ENCODE assay signal across 1 cellular context in the genomic region with DNA sequence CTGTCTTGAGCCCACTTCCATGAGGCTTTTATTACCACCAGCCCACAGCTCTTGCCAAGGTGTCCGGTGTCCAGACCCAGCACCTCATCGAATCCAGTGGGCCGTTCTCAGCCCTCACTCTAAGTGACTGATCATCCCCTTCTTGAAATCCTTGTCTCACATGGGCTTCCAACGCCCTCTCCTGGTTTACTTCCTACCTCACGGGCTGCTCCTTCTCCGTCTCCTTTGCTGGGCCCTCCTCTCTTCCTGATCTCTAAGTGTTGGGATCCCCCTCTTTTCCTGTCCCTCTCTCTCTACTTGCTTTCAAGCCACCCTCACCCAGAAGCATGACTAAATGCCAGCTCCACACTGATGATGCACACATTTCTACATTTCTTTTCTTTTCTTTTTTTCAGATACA.
TF ChIP-seq lines count a peak whose summit lies in the region.

No MANE protein-coding gene starts in this region.

TF ChIP-seq in WTC11, 78 proteins besides CTCF, POLR2A, EP300 and RAD21 (continued from another document):
- TF ChIP-seq, protein P1, sequence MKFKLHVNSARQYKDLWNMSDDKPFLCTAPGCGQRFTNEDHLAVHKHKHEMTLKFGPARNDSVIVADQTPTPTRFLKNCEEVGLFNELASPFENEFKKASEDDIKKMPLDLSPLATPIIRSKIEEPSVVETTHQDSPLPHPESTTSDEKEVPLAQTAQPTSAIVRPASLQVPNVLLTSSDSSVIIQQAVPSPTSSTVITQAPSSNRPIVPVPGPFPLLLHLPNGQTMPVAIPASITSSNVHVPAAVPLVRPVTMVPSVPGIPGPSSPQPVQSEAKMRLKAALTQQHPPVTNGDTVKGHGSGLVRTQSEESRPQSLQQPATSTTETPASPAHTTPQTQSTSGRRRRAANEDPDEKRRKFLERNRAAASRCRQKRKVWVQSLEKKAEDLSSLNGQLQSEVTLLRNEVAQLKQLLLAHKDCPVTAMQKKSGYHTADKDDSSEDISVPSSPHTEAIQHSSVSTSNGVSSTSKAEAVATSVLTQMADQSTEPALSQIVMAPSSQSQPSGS (CRISPR knock-in tag; IDR thresholded peaks at IDR 0.05; ENCODE audit: borderline replicate concordance, low read depth), result no peak
- TF ChIP-seq, protein P2, sequence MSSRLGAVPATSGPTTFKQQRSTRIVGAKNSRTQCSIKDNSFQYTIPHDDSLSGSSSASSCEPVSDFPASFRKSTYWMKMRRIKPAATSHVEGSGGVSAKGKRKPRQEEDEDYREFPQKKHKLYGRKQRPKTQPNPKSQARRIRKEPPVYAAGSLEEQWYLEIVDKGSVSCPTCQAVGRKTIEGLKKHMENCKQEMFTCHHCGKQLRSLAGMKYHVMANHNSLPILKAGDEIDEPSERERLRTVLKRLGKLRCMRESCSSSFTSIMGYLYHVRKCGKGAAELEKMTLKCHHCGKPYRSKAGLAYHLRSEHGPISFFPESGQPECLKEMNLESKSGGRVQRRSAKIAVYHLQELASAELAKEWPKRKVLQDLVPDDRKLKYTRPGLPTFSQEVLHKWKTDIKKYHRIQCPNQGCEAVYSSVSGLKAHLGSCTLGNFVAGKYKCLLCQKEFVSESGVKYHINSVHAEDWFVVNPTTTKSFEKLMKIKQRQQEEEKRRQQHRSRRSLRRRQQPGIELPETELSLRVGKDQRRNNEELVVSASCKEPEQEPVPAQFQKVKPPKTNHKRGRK (CRISPR knock-in tag; IDR thresholded peaks at IDR 0.05; ENCODE audit: borderline replicate concordance), result no peak
- TF ChIP-seq NFYB (CRISPR knock-in tag; conservative IDR thresholded peaks at IDR 0.05; ENCODE audit: low read depth) (no peak), NFATC4 (CRISPR knock-in tag; IDR thresholded peaks at IDR 0.05) (no peak), JAZF1 (CRISPR knock-in tag; IDR thresholded peaks at IDR 0.05) (no peak), JUN (CRISPR knock-in tag; IDR thresholded peaks at IDR 0.05) (no peak), ELF4 (CRISPR knock-in tag; IDR thresholded peaks at IDR 0.05; ENCODE audit: low read depth) (no peak), MXD4 (CRISPR knock-in tag; IDR thresholded peaks at IDR 0.05; ENCODE audit: borderline replicate concordance) (no peak), TP53 (CRISPR knock-in tag; IDR thresholded peaks at IDR 0.05) (no peak)
- TF ChIP-seq, protein P3, sequence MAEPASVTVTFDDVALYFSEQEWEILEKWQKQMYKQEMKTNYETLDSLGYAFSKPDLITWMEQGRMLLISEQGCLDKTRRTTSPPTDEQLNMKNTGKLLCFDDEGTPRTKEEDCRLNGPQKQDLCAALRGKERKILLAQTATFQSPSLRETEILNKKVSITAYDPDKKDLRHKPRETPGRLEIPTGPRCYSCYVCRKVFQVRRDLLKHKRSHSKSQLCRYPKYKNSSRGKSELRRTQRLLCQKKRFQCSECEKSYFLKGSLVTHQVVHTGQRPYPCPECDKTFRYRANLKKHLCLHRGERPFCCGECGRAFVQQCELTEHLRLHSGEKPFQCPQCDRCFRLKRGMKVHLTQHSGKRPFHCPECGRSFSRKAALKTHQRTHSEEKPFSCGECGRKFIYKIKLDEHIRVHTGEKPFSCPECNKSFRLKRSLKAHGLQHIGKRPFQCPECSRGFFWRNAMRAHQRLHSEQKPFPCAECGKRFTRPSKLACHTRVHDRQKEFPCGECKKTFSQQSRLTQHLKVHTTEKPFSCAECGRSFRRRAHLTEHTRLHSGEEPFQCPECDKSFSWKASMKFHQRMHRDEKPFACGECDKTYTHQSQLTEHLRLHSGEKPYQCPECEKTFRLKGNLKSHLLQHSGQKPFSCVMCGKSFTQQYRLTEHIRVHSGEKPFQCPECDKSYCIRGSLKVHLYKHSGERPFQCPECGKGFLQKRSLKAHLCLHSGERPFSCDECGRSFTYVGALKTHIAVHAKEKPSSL (CRISPR knock-in tag; conservative IDR thresholded peaks at IDR 0.05), result no peak
- TF ChIP-seq, protein P4, sequence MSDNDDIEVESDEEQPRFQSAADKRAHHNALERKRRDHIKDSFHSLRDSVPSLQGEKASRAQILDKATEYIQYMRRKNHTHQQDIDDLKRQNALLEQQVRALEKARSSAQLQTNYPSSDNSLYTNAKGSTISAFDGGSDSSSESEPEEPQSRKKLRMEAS (CRISPR knock-in tag; IDR thresholded peaks at IDR 0.05), result no peak
- TF ChIP-seq, protein P5, sequence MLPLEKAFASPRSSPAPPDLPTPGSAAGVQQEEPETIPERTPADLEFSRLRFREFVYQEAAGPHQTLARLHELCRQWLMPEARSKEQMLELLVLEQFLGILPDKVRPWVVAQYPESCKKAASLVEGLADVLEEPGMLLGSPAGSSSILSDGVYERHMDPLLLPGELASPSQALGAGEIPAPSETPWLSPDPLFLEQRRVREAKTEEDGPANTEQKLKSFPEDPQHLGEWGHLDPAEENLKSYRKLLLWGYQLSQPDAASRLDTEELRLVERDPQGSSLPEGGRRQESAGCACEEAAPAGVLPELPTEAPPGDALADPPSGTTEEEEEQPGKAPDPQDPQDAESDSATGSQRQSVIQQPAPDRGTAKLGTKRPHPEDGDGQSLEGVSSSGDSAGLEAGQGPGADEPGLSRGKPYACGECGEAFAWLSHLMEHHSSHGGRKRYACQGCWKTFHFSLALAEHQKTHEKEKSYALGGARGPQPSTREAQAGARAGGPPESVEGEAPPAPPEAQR (CRISPR knock-in tag; IDR thresholded peaks at IDR 0.05), result no peak
- TF ChIP-seq, protein P6, sequence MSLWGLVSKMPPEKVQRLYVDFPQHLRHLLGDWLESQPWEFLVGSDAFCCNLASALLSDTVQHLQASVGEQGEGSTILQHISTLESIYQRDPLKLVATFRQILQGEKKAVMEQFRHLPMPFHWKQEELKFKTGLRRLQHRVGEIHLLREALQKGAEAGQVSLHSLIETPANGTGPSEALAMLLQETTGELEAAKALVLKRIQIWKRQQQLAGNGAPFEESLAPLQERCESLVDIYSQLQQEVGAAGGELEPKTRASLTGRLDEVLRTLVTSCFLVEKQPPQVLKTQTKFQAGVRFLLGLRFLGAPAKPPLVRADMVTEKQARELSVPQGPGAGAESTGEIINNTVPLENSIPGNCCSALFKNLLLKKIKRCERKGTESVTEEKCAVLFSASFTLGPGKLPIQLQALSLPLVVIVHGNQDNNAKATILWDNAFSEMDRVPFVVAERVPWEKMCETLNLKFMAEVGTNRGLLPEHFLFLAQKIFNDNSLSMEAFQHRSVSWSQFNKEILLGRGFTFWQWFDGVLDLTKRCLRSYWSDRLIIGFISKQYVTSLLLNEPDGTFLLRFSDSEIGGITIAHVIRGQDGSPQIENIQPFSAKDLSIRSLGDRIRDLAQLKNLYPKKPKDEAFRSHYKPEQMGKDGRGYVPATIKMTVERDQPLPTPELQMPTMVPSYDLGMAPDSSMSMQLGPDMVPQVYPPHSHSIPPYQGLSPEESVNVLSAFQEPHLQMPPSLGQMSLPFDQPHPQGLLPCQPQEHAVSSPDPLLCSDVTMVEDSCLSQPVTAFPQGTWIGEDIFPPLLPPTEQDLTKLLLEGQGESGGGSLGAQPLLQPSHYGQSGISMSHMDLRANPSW (CRISPR knock-in tag; conservative IDR thresholded peaks at IDR 0.05; ENCODE audit: low read depth), result no peak
- TF ChIP-seq, protein P7, sequence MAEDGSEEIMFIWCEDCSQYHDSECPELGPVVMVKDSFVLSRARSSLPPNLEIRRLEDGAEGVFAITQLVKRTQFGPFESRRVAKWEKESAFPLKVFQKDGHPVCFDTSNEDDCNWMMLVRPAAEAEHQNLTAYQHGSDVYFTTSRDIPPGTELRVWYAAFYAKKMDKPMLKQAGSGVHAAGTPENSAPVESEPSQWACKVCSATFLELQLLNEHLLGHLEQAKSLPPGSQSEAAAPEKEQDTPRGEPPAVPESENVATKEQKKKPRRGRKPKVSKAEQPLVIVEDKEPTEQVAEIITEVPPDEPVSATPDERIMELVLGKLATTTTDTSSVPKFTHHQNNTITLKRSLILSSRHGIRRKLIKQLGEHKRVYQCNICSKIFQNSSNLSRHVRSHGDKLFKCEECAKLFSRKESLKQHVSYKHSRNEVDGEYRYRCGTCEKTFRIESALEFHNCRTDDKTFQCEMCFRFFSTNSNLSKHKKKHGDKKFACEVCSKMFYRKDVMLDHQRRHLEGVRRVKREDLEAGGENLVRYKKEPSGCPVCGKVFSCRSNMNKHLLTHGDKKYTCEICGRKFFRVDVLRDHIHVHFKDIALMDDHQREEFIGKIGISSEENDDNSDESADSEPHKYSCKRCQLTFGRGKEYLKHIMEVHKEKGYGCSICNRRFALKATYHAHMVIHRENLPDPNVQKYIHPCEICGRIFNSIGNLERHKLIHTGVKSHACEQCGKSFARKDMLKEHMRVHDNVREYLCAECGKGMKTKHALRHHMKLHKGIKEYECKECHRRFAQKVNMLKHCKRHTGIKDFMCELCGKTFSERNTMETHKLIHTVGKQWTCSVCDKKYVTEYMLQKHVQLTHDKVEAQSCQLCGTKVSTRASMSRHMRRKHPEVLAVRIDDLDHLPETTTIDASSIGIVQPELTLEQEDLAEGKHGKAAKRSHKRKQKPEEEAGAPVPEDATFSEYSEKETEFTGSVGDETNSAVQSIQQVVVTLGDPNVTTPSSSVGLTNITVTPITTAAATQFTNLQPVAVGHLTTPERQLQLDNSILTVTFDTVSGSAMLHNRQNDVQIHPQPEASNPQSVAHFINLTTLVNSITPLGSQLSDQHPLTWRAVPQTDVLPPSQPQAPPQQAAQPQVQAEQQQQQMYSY (CRISPR knock-in tag; IDR thresholded peaks at IDR 0.05), result no peak
- TF ChIP-seq, protein P8, sequence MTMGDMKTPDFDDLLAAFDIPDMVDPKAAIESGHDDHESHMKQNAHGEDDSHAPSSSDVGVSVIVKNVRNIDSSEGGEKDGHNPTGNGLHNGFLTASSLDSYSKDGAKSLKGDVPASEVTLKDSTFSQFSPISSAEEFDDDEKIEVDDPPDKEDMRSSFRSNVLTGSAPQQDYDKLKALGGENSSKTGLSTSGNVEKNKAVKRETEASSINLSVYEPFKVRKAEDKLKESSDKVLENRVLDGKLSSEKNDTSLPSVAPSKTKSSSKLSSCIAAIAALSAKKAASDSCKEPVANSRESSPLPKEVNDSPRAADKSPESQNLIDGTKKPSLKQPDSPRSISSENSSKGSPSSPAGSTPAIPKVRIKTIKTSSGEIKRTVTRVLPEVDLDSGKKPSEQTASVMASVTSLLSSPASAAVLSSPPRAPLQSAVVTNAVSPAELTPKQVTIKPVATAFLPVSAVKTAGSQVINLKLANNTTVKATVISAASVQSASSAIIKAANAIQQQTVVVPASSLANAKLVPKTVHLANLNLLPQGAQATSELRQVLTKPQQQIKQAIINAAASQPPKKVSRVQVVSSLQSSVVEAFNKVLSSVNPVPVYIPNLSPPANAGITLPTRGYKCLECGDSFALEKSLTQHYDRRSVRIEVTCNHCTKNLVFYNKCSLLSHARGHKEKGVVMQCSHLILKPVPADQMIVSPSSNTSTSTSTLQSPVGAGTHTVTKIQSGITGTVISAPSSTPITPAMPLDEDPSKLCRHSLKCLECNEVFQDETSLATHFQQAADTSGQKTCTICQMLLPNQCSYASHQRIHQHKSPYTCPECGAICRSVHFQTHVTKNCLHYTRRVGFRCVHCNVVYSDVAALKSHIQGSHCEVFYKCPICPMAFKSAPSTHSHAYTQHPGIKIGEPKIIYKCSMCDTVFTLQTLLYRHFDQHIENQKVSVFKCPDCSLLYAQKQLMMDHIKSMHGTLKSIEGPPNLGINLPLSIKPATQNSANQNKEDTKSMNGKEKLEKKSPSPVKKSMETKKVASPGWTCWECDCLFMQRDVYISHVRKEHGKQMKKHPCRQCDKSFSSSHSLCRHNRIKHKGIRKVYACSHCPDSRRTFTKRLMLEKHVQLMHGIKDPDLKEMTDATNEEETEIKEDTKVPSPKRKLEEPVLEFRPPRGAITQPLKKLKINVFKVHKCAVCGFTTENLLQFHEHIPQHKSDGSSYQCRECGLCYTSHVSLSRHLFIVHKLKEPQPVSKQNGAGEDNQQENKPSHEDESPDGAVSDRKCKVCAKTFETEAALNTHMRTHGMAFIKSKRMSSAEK (CRISPR knock-in tag; IDR thresholded peaks at IDR 0.05; ENCODE audit: borderline replicate concordance), result no peak
- TF ChIP-seq, protein P9, sequence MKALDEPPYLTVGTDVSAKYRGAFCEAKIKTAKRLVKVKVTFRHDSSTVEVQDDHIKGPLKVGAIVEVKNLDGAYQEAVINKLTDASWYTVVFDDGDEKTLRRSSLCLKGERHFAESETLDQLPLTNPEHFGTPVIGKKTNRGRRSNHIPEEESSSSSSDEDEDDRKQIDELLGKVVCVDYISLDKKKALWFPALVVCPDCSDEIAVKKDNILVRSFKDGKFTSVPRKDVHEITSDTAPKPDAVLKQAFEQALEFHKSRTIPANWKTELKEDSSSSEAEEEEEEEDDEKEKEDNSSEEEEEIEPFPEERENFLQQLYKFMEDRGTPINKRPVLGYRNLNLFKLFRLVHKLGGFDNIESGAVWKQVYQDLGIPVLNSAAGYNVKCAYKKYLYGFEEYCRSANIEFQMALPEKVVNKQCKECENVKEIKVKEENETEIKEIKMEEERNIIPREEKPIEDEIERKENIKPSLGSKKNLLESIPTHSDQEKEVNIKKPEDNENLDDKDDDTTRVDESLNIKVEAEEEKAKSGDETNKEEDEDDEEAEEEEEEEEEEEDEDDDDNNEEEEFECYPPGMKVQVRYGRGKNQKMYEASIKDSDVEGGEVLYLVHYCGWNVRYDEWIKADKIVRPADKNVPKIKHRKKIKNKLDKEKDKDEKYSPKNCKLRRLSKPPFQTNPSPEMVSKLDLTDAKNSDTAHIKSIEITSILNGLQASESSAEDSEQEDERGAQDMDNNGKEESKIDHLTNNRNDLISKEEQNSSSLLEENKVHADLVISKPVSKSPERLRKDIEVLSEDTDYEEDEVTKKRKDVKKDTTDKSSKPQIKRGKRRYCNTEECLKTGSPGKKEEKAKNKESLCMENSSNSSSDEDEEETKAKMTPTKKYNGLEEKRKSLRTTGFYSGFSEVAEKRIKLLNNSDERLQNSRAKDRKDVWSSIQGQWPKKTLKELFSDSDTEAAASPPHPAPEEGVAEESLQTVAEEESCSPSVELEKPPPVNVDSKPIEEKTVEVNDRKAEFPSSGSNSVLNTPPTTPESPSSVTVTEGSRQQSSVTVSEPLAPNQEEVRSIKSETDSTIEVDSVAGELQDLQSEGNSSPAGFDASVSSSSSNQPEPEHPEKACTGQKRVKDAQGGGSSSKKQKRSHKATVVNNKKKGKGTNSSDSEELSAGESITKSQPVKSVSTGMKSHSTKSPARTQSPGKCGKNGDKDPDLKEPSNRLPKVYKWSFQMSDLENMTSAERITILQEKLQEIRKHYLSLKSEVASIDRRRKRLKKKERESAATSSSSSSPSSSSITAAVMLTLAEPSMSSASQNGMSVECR (CRISPR knock-in tag; IDR thresholded peaks at IDR 0.05; ENCODE audit: borderline replicate concordance), result no peak
- TF ChIP-seq, protein P10, sequence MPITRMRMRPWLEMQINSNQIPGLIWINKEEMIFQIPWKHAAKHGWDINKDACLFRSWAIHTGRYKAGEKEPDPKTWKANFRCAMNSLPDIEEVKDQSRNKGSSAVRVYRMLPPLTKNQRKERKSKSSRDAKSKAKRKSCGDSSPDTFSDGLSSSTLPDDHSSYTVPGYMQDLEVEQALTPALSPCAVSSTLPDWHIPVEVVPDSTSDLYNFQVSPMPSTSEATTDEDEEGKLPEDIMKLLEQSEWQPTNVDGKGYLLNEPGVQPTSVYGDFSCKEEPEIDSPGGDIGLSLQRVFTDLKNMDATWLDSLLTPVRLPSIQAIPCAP (CRISPR knock-in tag; IDR thresholded peaks at IDR 0.05), result no peak
- TF ChIP-seq, protein P11, sequence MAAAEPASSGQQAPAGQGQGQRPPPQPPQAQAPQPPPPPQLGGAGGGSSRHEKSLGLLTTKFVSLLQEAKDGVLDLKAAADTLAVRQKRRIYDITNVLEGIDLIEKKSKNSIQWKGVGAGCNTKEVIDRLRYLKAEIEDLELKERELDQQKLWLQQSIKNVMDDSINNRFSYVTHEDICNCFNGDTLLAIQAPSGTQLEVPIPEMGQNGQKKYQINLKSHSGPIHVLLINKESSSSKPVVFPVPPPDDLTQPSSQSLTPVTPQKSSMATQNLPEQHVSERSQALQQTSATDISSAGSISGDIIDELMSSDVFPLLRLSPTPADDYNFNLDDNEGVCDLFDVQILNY (CRISPR knock-in tag; IDR thresholded peaks at IDR 0.05), result no peak
